Comparison of ENCODE assay signal across 8 cellular contexts in the genomic region with DNA sequence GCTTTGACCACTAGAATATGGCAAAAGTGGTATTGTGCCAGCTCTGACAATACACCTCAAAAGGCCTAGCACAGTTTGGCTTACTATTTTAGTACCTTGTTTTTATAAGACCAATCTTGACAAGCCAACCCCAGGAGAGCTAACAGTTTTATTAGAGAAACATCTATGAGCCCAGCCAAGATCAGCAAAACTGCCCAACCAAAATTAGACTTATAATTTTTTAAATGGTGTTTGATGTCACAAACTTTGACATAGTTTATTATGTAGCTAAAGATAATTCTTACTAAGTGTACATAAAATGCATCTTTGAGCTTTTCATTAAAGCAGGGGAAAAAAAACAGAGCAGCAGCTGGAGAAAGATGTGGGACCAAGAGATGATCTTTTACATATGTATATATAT.
"Had no signal": no experiment of that assay in that cellular context is flagged by ENCODE, and none has a peak within 500 bp of the region (broad histone marks: within the 10 kb centered on the region; RNA-seq: fewer than 3 reads in every experiment).

No MANE protein-coding gene starts in this region.

- H3K27ac ChIP-seq: GM23248 had no signal

- H3K36me3 ChIP-seq: HAP-1 had no signal

- H3K9me3 ChIP-seq: HAP-1 had no signal

- H3K4me1 ChIP-seq: HAP-1 had no signal

- FAIRE-seq: HTR-8/SVneo had no signal

- DNase-seq: GM23248, GOT3, H7, HFFc6, IMR-90 had no signal

- ATAC-seq: HCT116 had no signal

- H3K4me3 ChIP-seq: GM23248, HAP-1 had no signal
